ENCODE assay signal across 18 cellular contexts in genomic region chr6:53258076-53258773, GRCh38.
DNase-seq lines count a peak whose midpoint lies in the region; ATAC-seq and TF ChIP-seq lines count a peak whose summit lies in the region.
"Had no signal": no experiment of that assay in that cellular context is flagged by ENCODE, and none has a peak within 500 bp of the region (broad histone marks: within the 10 kb centered on the region; RNA-seq: fewer than 3 reads in every experiment).

No MANE protein-coding gene starts in this region.

- H3K36me3 Mint-ChIP-seq in activated naive CD4-positive, alpha-beta T cell treated with anti-CD3 and anti-CD28 coated beads, Interleukin-2, amount 10 ng/mL, durations not matched to agents 7 days and 5 days, result peaks cover 54% of the 10 kb centered on the region
- H3K36me3 Mint-ChIP-seq in activated naive CD4-positive, alpha-beta T cell treated with anti-CD3 and anti-CD28 coated beads, Interleukin-2, amount 50 U/mL, for 72 hours, result peaks cover 28 to 32% of the 10 kb centered on the region in 2 donors
- H3K36me3 Mint-ChIP-seq in memory B cell, result peaks cover 50% of the 10 kb centered on the region
- H3K36me3 Mint-ChIP-seq in stimulated activated memory B cell treated with anti-CD40 and anti-IgM and Interleukin-4, amounts not matched to agents 10 μg/mL and 1 μg/mL and 100 μg/mL, for 72 hours, result peaks cover 79% of the 10 kb centered on the region
- H3K36me3 Mint-ChIP-seq in effector memory CD8-positive, alpha-beta T cell (ENCODE audit: insufficient read depth), result peaks cover 20% of the 10 kb centered on the region

- no peak overlapping the region for H3K27ac ChIP-seq in Panc1 (ENCODE audit: low read length)
- H3K27ac ChIP-seq: BLaER1, Peyer's patch had no signal

- no peak for TF ChIP-seq CTCF in Panc1 (IDR thresholded peaks at IDR 0.05)

- no peak overlapping the region for H3K4me3 Mint-ChIP-seq in activated naive CD4-positive, alpha-beta T cell treated with anti-CD3 and anti-CD28 coated beads, Interleukin-2, amount 10 ng/mL, durations not matched to agents 7 days and 5 days
- H3K4me3 Mint-ChIP-seq in memory B cell, result no peak overlapping the region
- H3K4me3 Mint-ChIP-seq in stimulated activated memory B cell treated with anti-CD40 and anti-IgM and Interleukin-4, amounts not matched to agents 10 μg/mL and 1 μg/mL and 100 μg/mL, for 72 hours, result no peak overlapping the region
- H3K4me3 Mint-ChIP-seq in effector memory CD8-positive, alpha-beta T cell, result no peak overlapping the region

- no peaks in the 10 kb centered on the region for H3K27me3 Mint-ChIP-seq in activated naive CD4-positive, alpha-beta T cell treated with anti-CD3 and anti-CD28 coated beads, Interleukin-2, amount 10 ng/mL, durations not matched to agents 7 days and 5 days
- H3K27me3 Mint-ChIP-seq in memory B cell, result no peaks in the 10 kb centered on the region
- H3K27me3 Mint-ChIP-seq in stimulated activated memory B cell treated with anti-CD40 and anti-IgM and Interleukin-4, amounts not matched to agents 10 μg/mL and 1 μg/mL and 100 μg/mL, for 72 hours, result no peaks in the 10 kb centered on the region
- no peaks in the 10 kb centered on the region for H3K27me3 Mint-ChIP-seq in effector memory CD8-positive, alpha-beta T cell

- POLR2A ChIA-PET in Panc1 (lab: Charles Lee), result no interaction called here

- ATAC-seq in activated naive CD4-positive, alpha-beta T cell treated with anti-CD3 and anti-CD28 coated beads, Interleukin-2, amount 50 U/mL, for 72 hours, result no peak
- ATAC-seq in Panc1 (peak; percentile 50; the same call in 1 of the 2 replicates), memory B cell (ENCODE audit: low read depth) (no peak)
- ATAC-seq in stimulated activated memory B cell treated with anti-CD40 and anti-IgM and Interleukin-4, amounts not matched to agents 10 μg/mL and 1 μg/mL and 100 μg/mL, for 72 hours, result no peak
- no peak for ATAC-seq in effector memory CD8-positive, alpha-beta T cell (replicated peaks)
- ATAC-seq: HCT116, Right ventricle myocardium inferior had no signal

- no peaks in the 10 kb centered on the region for H3K4me1 Mint-ChIP-seq in activated naive CD4-positive, alpha-beta T cell treated with anti-CD3 and anti-CD28 coated beads, Interleukin-2, amount 10 ng/mL, durations not matched to agents 7 days and 5 days
- H3K4me1 Mint-ChIP-seq in memory B cell, result peaks cover 32% of the 10 kb centered on the region
- H3K4me1 Mint-ChIP-seq in stimulated activated memory B cell treated with anti-CD40 and anti-IgM and Interleukin-4, amounts not matched to agents 10 μg/mL and 1 μg/mL and 100 μg/mL, for 72 hours, result peaks cover 25% of the 10 kb centered on the region
- H3K4me1 Mint-ChIP-seq in effector memory CD8-positive, alpha-beta T cell (ENCODE audit: low read depth in 2 of 2), result peaks cover 0 to 2% of the 10 kb centered on the region in 2 donors

- CTCF ChIA-PET in activated naive CD4-positive, alpha-beta T cell treated with anti-CD3 and anti-CD28 coated beads, Interleukin-2, amount 10 ng/mL, durations not matched to agents 7 days and 5 days (lab: Charles Lee), result interaction anchor here (1.3 kb wide), 1 partner anchor 15 kb away, joined by 4 read pairs; no protein-coding TSS in a partner anchor
- CTCF ChIA-PET in Panc1 (lab: Charles Lee), result no interaction called here

- in situ Hi-C loops in Panc1 (cut with HindIII; ENCODE audit: low pct_unique_long_range_greater_than_20kb, low sequenced_read_pairs) (no loop called here), HAP-1 (cut with MboI; ENCODE audit: low sequenced_read_pairs) (no loop called here)

- no peaks in the 10 kb centered on the region for H3K4me1 ChIP-seq in Panc1 (ENCODE audit: control insufficient read depth, insufficient read depth, low read length)
- no peaks in the 10 kb centered on the region for H3K4me1 ChIP-seq in HAP-1
- H3K4me1 ChIP-seq: BLaER1, Peyer's patch had no signal

- no TSS peak for BruUV-seq in Panc1 (replicated peaks; lab: Mats Ljungman, UMichigan)

- H3K9me3 ChIP-seq in Panc1 (ENCODE audit: control insufficient read depth, insufficient read depth, low read depth, low read length) (no peaks in the 10 kb centered on the region), HAP-1 (no peaks in the 10 kb centered on the region)
- H3K9me3 ChIP-seq: Peyer's patch had no signal

- H3K9me3 Mint-ChIP-seq in activated naive CD4-positive, alpha-beta T cell treated with anti-CD3 and anti-CD28 coated beads, Interleukin-2, amount 10 ng/mL, durations not matched to agents 7 days and 5 days, result no peaks in the 10 kb centered on the region
- no peaks in the 10 kb centered on the region for H3K9me3 Mint-ChIP-seq in activated naive CD4-positive, alpha-beta T cell treated with anti-CD3 and anti-CD28 coated beads, Interleukin-2, amount 50 U/mL, for 72 hours
- H3K9me3 Mint-ChIP-seq in memory B cell, result peaks cover 8% of the 10 kb centered on the region
- peaks cover 2% of the 10 kb centered on the region for H3K9me3 Mint-ChIP-seq in stimulated activated memory B cell treated with anti-CD40 and anti-IgM and Interleukin-4, amounts not matched to agents 10 μg/mL and 1 μg/mL and 100 μg/mL, for 72 hours
- H3K9me3 Mint-ChIP-seq in effector memory CD8-positive, alpha-beta T cell, result no peaks in the 10 kb centered on the region

- H3K27me3 ChIP-seq in Panc1 (ENCODE audit: control insufficient read depth, insufficient read depth, low read length), result no peaks in the 10 kb centered on the region
- no peaks in the 10 kb centered on the region for H3K27me3 ChIP-seq in HAP-1 (ENCODE audit: low read depth)
- H3K27me3 ChIP-seq: BLaER1, Peyer's patch had no signal

- no peak overlapping the region for H3K4me3 ChIP-seq in Panc1 (ENCODE audit: low read depth in 2 of 2, low read length in 2 of 2)
- no peak overlapping the region for H3K4me3 ChIP-seq in HAP-1
- H3K4me3 ChIP-seq: BLaER1, Peyer's patch had no signal

- DNase-seq in activated naive CD4-positive, alpha-beta T cell treated with anti-CD3 and anti-CD28 coated beads, Interleukin-2, amount 10 ng/mL, durations not matched to agents 7 days and 5 days, result no peak
- no peak for DNase-seq in activated naive CD4-positive, alpha-beta T cell treated with anti-CD3 and anti-CD28 coated beads, Interleukin-2, amount 50 U/mL, for 72 hours (ENCODE audit: low spot score in 2 of 2)
- DNase-seq in Panc1 (ENCODE audit: low read depth, low spot score), result no peak
- no peak for DNase-seq in memory B cell (ENCODE audit: low spot score in 2 of 2)
- no peak for DNase-seq in HAP-1 (ENCODE audit: low spot score in 2 of 2)
- no peak for DNase-seq in effector memory CD8-positive, alpha-beta T cell
- DNase-seq in SHP77 (lab: John Stamatoyannopoulos, UW), result no peak
- DNase-seq: DND-41, KG1, NCI-H1048, NCI-H1436 treated with DMSO at 0.1 percent for 48 hours, NCI-H2081, NCI-H510A, Peyer's patch had no signal

- H3K27ac Mint-ChIP-seq in activated naive CD4-positive, alpha-beta T cell treated with anti-CD3 and anti-CD28 coated beads, Interleukin-2, amount 10 ng/mL, durations not matched to agents 7 days and 5 days, result peak overlapping the region; percentile 11
- peak overlapping the region in 1 of 2 donors; percentile 72 for H3K27ac Mint-ChIP-seq in activated naive CD4-positive, alpha-beta T cell treated with anti-CD3 and anti-CD28 coated beads, Interleukin-2, amount 50 U/mL, for 72 hours
- H3K27ac Mint-ChIP-seq in memory B cell, result peak overlapping the region; percentile 39
- peak overlapping the region; percentile 46 for H3K27ac Mint-ChIP-seq in stimulated activated memory B cell treated with anti-CD40 and anti-IgM and Interleukin-4, amounts not matched to agents 10 μg/mL and 1 μg/mL and 100 μg/mL, for 72 hours
- H3K27ac Mint-ChIP-seq in effector memory CD8-positive, alpha-beta T cell, result peak overlapping the region in 1 of 2 donors; percentile 89

- H3K36me3 ChIP-seq in Panc1 (ENCODE audit: control insufficient read depth, insufficient read depth, low read length) (peaks cover 10% of the 10 kb centered on the region; the same call in 1 of the 2 replicates), HAP-1 (replicated peaks) (peaks cover 25% of the 10 kb centered on the region)

- intact Hi-C loops in Panc1 (cut with micrococcal nuclease; ENCODE audit: unreplicated experiment), result no loop called here
